11 cellular contexts compared by ENCODE assay signal in the genomic region with DNA sequence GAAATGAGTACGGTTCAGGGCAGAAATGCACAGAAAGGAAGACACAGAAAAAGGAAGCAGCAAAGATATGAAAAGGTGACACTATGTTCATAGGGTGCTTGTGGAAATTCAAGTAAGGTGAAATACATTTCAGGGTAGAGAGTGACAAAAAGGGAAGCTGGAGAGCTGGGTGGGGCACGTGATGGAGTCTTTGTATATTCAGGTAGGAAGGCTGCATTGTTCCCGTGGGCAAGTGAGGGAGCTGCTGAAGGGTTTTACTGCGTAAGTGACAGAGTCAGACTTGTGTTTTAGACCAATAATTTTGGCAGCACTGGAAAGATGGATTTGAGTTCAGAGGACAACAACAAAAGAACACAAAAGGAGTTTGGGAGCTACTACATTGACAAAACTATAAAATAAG. TPM values are rescaled to one million over a fixed set of nuclear protein-coding genes. Genes with fewer than 3 reads are reported as not detected.
A peak's percentile ranks its signal among the peaks of the same experiment; 100 is the strongest.
DNase-seq lines count a peak whose midpoint lies in the region; ATAC-seq and TF ChIP-seq lines count a peak whose summit lies in the region.
"Had no signal": no experiment of that assay in that cellular context is flagged by ENCODE, and none has a peak within 500 bp of the region (broad histone marks: within the 10 kb centered on the region; RNA-seq: fewer than 3 reads in every experiment).

No MANE protein-coding gene starts in this region.

- TF ChIP-seq POLR2A in IMR-90 (IDR thresholded peaks at IDR 0.05; ENCODE audit: low read depth, low read length) = no peak

- H3K27ac ChIP-seq in ACC112 (ENCODE audit: low read depth, low read length) = peak overlapping the region; percentile 83
- no peak overlapping the region for H3K27ac ChIP-seq in IMR-90 (ENCODE audit: insufficient read depth, low read length)
- H3K27ac ChIP-seq in RWPE2 (ENCODE audit: poor library complexity, severe bottlenecking) = peak overlapping the region; percentile 57
- no peak overlapping the region for H3K27ac ChIP-seq in fibroblast of lung (ENCODE audit: insufficient read depth, low read length)

- no peak for ATAC-seq in IMR-90 (ENCODE audit: low read depth)
- no peak for ATAC-seq in RWPE2 (ENCODE audit: low read depth)
- no peak for ATAC-seq in GM21576 (IDR thresholded peaks at IDR 0.05; ENCODE audit: unreplicated experiment)

- dilution Hi-C loops in IMR-90 (cut with HindIII; ENCODE audit: low sequenced_read_pairs, unreplicated experiment) = no loop called here

- no peak for TF ChIP-seq RAD21 in IMR-90 (IDR thresholded peaks at IDR 0.05; ENCODE audit: low read length)

- no peak overlapping the region for H3K4me2 ChIP-seq in IMR-90 (ENCODE audit: low read depth, low read length)
- peak overlapping the region; percentile 20 for H3K4me2 ChIP-seq in fibroblast of lung (ENCODE audit: extremely low read depth, insufficient read depth, low read length)

- H3K4me1 ChIP-seq in ACC112 (ENCODE audit: control insufficient read depth, insufficient read depth, low read length, unreplicated experiment) (peaks cover 73% of the 10 kb centered on the region), IMR-90 (ENCODE audit: control insufficient read depth, insufficient read depth, low read length) (peaks cover 12% of the 10 kb centered on the region), RWPE2 (ENCODE audit: insufficient read depth, poor library complexity, severe bottlenecking) (peaks cover 52% of the 10 kb centered on the region), fibroblast of lung (ENCODE audit: control insufficient read depth, extremely low read depth, insufficient read depth, low read length) (peaks cover 16% of the 10 kb centered on the region)

- CTCF ChIA-PET in IMR-90 (lab: Yijun Ruan, JAX) = interaction anchor here (0.6 to 2.3 kb wide), 2 partner anchors 216 to 716 kb away, joined by 4 to 7 read pairs; no protein-coding TSS in a partner anchor

- peak overlapping the region; percentile 31; the same call in 2 of the 3 replicates for H2BK15ac ChIP-seq in IMR-90 (ENCODE audit: low read depth, low read length)

- no peak overlapping the region for H3K23ac ChIP-seq in IMR-90 (ENCODE audit: low read depth, low read length)

- TF ChIP-seq CTCF in IMR-90 (conservative IDR thresholded peaks at IDR 0.05; ENCODE audit: low read depth, low read length) (no peak), RWPE2 (IDR thresholded peaks at IDR 0.05; ENCODE audit: poor library complexity, severe bottlenecking) (no peak), fibroblast of lung (conservative IDR thresholded peaks at IDR 0.05 in 1 of 2, IDR thresholded peaks at IDR 0.05 in 1 of 2; ENCODE audit: low read depth in 1 of 2, low read length in 2 of 2) (no peak)

- H3K9me1 ChIP-seq in IMR-90 (ENCODE audit: insufficient read depth, low read length) = peaks cover 10% of the 10 kb centered on the region

- H2BK120ac ChIP-seq in IMR-90 (ENCODE audit: low read depth, low read length) = peak overlapping the region; percentile 62

- H2AFZ ChIP-seq in ACC112 (ENCODE audit: low read length, unreplicated experiment) = no peak overlapping the region
- H2AFZ ChIP-seq in IMR-90 (replicated peaks; ENCODE audit: low read length, poor library complexity) = no peak overlapping the region
- no peak overlapping the region for H2AFZ ChIP-seq in fibroblast of lung (ENCODE audit: low read length)

- H3K9ac ChIP-seq in IMR-90 (ENCODE audit: low read depth, low read length) (no peak overlapping the region), fibroblast of lung (ENCODE audit: insufficient read depth, low read length) (no peak overlapping the region)

- POLR2A ChIA-PET in IMR-90 (lab: Charles Lee; ENCODE audit: unreplicated experiment) = no interaction called here

- intact Hi-C loops in IMR-90 (cut with micrococcal nuclease) = loop anchor here (5.0 kb wide), 2 partner anchors 43 to 143 kb away; no protein-coding TSS in a partner anchor

- H3K79me2 ChIP-seq in ACC112 (ENCODE audit: control insufficient read depth, insufficient read depth, low read length, unreplicated experiment) (no peaks in the 10 kb centered on the region), fibroblast of lung (ENCODE audit: control insufficient read depth, insufficient read depth, low read length) (no peaks in the 10 kb centered on the region)

- no peaks in the 10 kb centered on the region for H4K20me1 ChIP-seq in IMR-90 (ENCODE audit: insufficient read depth, low read length)
- no peaks in the 10 kb centered on the region for H4K20me1 ChIP-seq in fibroblast of lung (ENCODE audit: control insufficient read depth, extremely low read depth, insufficient read depth, low read length)

- in situ Hi-C loops in IMR-90 (cut with MboI; ENCODE audit: low sequenced_read_pairs) = loop anchor here (25.0 kb wide), 2 partner anchors 538 to 788 kb away; no protein-coding TSS in a partner anchor

- H3K36me3 ChIP-seq in ACC112 (ENCODE audit: insufficient read depth, low read length) (no peaks in the 10 kb centered on the region), IMR-90 (ENCODE audit: control insufficient read depth, insufficient read depth, low read length) (no peaks in the 10 kb centered on the region), RWPE2 (ENCODE audit: low read depth) (no peaks in the 10 kb centered on the region), fibroblast of lung (ENCODE audit: control insufficient read depth, insufficient read depth, low read length) (no peaks in the 10 kb centered on the region)

- H3K4me3 ChIP-seq in ACC112 (ENCODE audit: low read depth, low read length) (no peak overlapping the region), IMR-90 (ENCODE audit: insufficient read depth, low read depth, low read length) (no peak overlapping the region), RWPE2 (ENCODE audit: severe bottlenecking) (no peak overlapping the region), fibroblast of lung (replicated peaks in 1 of 4; ENCODE audit: control extremely low read depth in 1 of 4, insufficient read depth in 1 of 4, low read depth in 3 of 4, low read length in 4 of 4) (no peak overlapping the region)

- peak overlapping the region; percentile 48; the same call in 1 of the 2 replicates for H3K18ac ChIP-seq in IMR-90 (ENCODE audit: low read depth, low read length)

- H2AK5ac ChIP-seq in IMR-90 (ENCODE audit: low read depth, low read length) = no peak overlapping the region

- H3K9me3 ChIP-seq in IMR-90 (ENCODE audit: control insufficient read depth, insufficient read depth, low read length) = no peaks in the 10 kb centered on the region
- H3K9me3 ChIP-seq in RWPE2 (ENCODE audit: severe bottlenecking) = no peaks in the 10 kb centered on the region
- no peaks in the 10 kb centered on the region for H3K9me3 ChIP-seq in fibroblast of lung (ENCODE audit: control insufficient read depth, insufficient read depth, low read depth, low read length)

- H3K79me1 ChIP-seq in IMR-90 (ENCODE audit: low read depth in 1 of 2, low read length in 2 of 2) = no peaks in the 10 kb centered on the region

- H3K27me3 ChIP-seq in ACC112 (ENCODE audit: insufficient read depth, low read length) (no peaks in the 10 kb centered on the region), IMR-90 (ENCODE audit: control insufficient read depth, insufficient read depth, low read length) (no peaks in the 10 kb centered on the region), RWPE2 (ENCODE audit: insufficient read depth, poor library complexity, severe bottlenecking) (no peaks in the 10 kb centered on the region), fibroblast of lung (ENCODE audit: control insufficient read depth, insufficient read depth, low read length) (no peaks in the 10 kb centered on the region)

- H3K14ac ChIP-seq in IMR-90 (replicated peaks; ENCODE audit: low read depth, low read length) = 0 out of 2 replicates have a peak overlapping the region, but pooled peaks have one; percentile 4

- peak overlapping the region; percentile 57 for H2BK20ac ChIP-seq in IMR-90 (ENCODE audit: low read depth, low read length)

- no peak overlapping the region for H2AK9ac ChIP-seq in IMR-90 (replicated peaks; ENCODE audit: low read depth, low read length, poor library complexity)

- H3K56ac ChIP-seq in IMR-90 (ENCODE audit: extremely low read depth, insufficient read depth, low read length) = no peak overlapping the region

- H2BK5ac ChIP-seq in IMR-90 (ENCODE audit: low read depth, low read length, poor library complexity, severe bottlenecking) = no peak overlapping the region

- peak overlapping the region; percentile 45; the same call in 1 of the 2 replicates for H4K5ac ChIP-seq in IMR-90 (ENCODE audit: low read depth, low read length)

- DNase-seq in IMR-90 (no peak), RWPE2 (ENCODE audit: low spot score) (no peak), fibroblast of lung (ENCODE audit: low read depth in 2 of 2) (no peak), ureter (ENCODE audit: low spot score) (no peak), pons (ENCODE audit: low spot score) (no peak), NCI-H2227 (lab: John Stamatoyannopoulos, UW; ENCODE audit: unreplicated experiment) (no peak)
- DNase-seq: CD4-positive, alpha-beta T cell; H9; T-helper 1 cell had no signal

- 17% methylated on average over 1 of the region's 4 CpGs; no CpG with 5 or more reads in 1 of the 2 experiments for WGBS in IMR-90 (ENCODE audit: extremely low coverage in 2 of 2, insufficient read length in 1 of 2), 2 experiments

- BruUV-seq in IMR-90 (replicated peaks; lab: Mats Ljungman, UMichigan) = no TSS peak

- peak overlapping the region in 1 of 2 experiments; percentile 51; a peak in 2 of 4 replicates for H4K8ac ChIP-seq in IMR-90 (ENCODE audit: low read depth in 2 of 2, low read length in 2 of 2)

- no peak overlapping the region; the same call in 1 of the 2 replicates for H4K91ac ChIP-seq in IMR-90 (ENCODE audit: insufficient read depth, low read depth, low read length)

- H3K4ac ChIP-seq in IMR-90 (ENCODE audit: low read depth, low read length) = peak overlapping the region; percentile 49; the same call in 1 of the 2 replicates

TF ChIP-seq in IMR-90, 13 proteins besides CTCF, POLR2A, EP300 and RAD21 (continues in another document):
- TF ChIP-seq CHD1 (IDR thresholded peaks at IDR 0.05; ENCODE audit: low read depth, low read length) (no peak), USF2 (IDR thresholded peaks at IDR 0.05; ENCODE audit: low read depth, low read length) (no peak), MAFK (IDR thresholded peaks at IDR 0.05; ENCODE audit: low read depth, low read length) (no peak)

RNA-seq across cellular contexts. Expression of gene ANK3, which starts 35.3 kb away (rescaled TPM):
- total RNA-seq in IMR-90 (2012; rRNA removed) (1.7 and 1.8 TPM in 2 replicates), fibroblast of lung (0.50 and 1.3 TPM in 2 replicates), ureter (86.0 TPM)
- polyA plus RNA-seq in IMR-90 (2012; rRNA removed) (0.55 and 0.63 TPM in 2 replicates), fibroblast of lung (0.79 and 2.7 TPM in 2 replicates)
- 0.11 and 0.47 TPM in 2 replicates for polyA plus RNA-seq in IMR-90 (2012; cell fraction: cytosol; rRNA removed)
- 0.18 and 1.1 TPM in 2 replicates for polyA plus RNA-seq in IMR-90 (2012; cell fraction: nucleus; rRNA removed; ENCODE audit: low replicate concordance)
- 0.44 and 1.3 TPM in 2 replicates for polyA plus RNA-seq in fibroblast of lung (2012)
- polyA minus RNA-seq in fibroblast of lung (ENCODE audit: low replicate concordance) = 0.94 and 5.1 TPM in 2 replicates

Comparison
In these comparisons a context has a peak if more than half of its experiments do, and no peak if none do; other contexts are left out.
1. H3K27ac ChIP-seq: peak in ACC112 (single experiment) and RWPE2 (single experiment); none in IMR-90 (single experiment) and fibroblast of lung (single experiment).
2. RNA of gene ANK3, which starts 35.3 kb away (total RNA-seq): 86.0 TPM in ureter (single experiment); 1.7 to 1.8 TPM in IMR-90 and 0.50 to 1.3 TPM in fibroblast of lung; every median in the first group is over 10 times any median in the second.